16 cellular contexts compared by ENCODE assay signal in the genomic region with DNA sequence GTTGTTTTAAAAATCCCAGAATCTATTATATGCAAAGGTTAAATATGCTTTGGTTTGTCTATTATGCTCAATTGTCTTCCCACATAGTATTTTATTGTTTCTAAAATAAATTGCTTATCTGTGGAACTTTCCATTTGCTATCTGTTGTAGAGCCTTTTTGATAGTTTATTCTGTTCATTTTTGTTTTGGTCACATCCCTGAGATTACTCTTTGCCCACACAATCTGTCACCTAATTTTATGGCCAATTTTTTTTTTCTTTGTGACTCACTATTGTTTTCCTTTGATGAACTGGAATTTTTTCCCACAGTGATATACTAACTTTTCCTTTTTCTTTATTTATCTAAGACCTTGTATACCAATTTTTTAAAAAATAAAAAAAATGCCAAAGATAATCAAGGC.
DNase-seq lines count a peak whose midpoint lies in the region; ATAC-seq, FAIRE-seq and TF ChIP-seq lines count a peak whose summit lies in the region.
"Had no signal": no experiment of that assay in that cellular context is flagged by ENCODE, and none has a peak within 500 bp of the region (broad histone marks: within the 10 kb centered on the region; RNA-seq: fewer than 3 reads in every experiment).

No MANE protein-coding gene starts in this region.

- no peak for FAIRE-seq in pancreas (lab: Jason Lieb, UNC)
- no peak for FAIRE-seq in urothelium cell line (lab: Jason Lieb, UNC)
- FAIRE-seq: GM12878, GM18507, HepG2 had no signal

- ATAC-seq in GM21619 (IDR thresholded peaks at IDR 0.05; ENCODE audit: unreplicated experiment) (no peak), pancreas (no peak)
- ATAC-seq: CD8-positive, alpha-beta T cell; GM12878; HepG2 had no signal

- peak; percentile 12 for DNase-seq in DMS 273 (lab: John Stamatoyannopoulos, UW; ENCODE audit: unreplicated experiment)
- no peak for DNase-seq in DMS 273 treated with DMSO at 0.1 percent for 48 hours (lab: John Stamatoyannopoulos, UW)
- peak; percentile 91 for DNase-seq in cerebellar cortex (ENCODE audit: low spot score)
- peak; percentile 11 for DNase-seq in renal cortical epithelial cell (ENCODE audit: low read depth)
- no peak for DNase-seq in pancreas
- no peak for DNase-seq in urothelium cell line (ENCODE audit: low spot score)
- DNase-seq: Caco-2; CD8-positive, alpha-beta T cell; GM23248; H7 had no signal

- H3K36me3 ChIP-seq in HUES64 (ENCODE audit: insufficient read depth, low read length) (no peaks in the 10 kb centered on the region), pancreas (no peaks in the 10 kb centered on the region)

- H3K9me3 ChIP-seq in HUES64 (ENCODE audit: insufficient read depth, low read depth, low read length) = no peaks in the 10 kb centered on the region
- no peaks in the 10 kb centered on the region for H3K9me3 ChIP-seq in pancreas
- H3K9me3 ChIP-seq: Caco-2 had no signal

- H3K27me3 ChIP-seq in HUES64 (ENCODE audit: insufficient read depth, low read length) = no peaks in the 10 kb centered on the region
- H3K27me3 ChIP-seq in pancreas = no peaks in the 10 kb centered on the region

- no peak for TF ChIP-seq CTCF in pancreas (IDR thresholded peaks at IDR 0.05)

- H3K9ac ChIP-seq in HUES64 (ENCODE audit: low read depth, low read length) = no peak overlapping the region
- H3K9ac ChIP-seq: GM23248 had no signal

- peak overlapping the region; percentile 73 for H3K27ac ChIP-seq in HUES64 (ENCODE audit: low read depth, low read length)
- H3K27ac ChIP-seq in pancreas = no peak overlapping the region
- H3K27ac ChIP-seq: 22Rv1, GM23248 had no signal

- intact Hi-C loops in pancreas (cut with DNase I) = no loop called here

- H3K4me1 ChIP-seq in HUES64 (ENCODE audit: insufficient read depth, low read length) (peaks cover 42% of the 10 kb centered on the region), pancreas (no peaks in the 10 kb centered on the region)
- H3K4me1 ChIP-seq: Caco-2 had no signal

- no peak overlapping the region for H3K4me3 ChIP-seq in HUES64 (ENCODE audit: low read length)
- H3K4me3 ChIP-seq in pancreas = no peak overlapping the region
- H3K4me3 ChIP-seq: GM12878, GM23248 had no signal

Comparison
In these comparisons a context has a peak if more than half of its experiments do, and no peak if none do; other contexts are left out.
1. DNase-seq: peak in DMS 273 (single experiment), cerebellar cortex (single experiment) and renal cortical epithelial cell (single experiment); none in DMS 273 treated with DMSO at 0.1 percent for 48 hours (single experiment), pancreas (0 of 6) and urothelium cell line (single experiment).